ENCODE assay signal across 19 cellular contexts in the genomic region with DNA sequence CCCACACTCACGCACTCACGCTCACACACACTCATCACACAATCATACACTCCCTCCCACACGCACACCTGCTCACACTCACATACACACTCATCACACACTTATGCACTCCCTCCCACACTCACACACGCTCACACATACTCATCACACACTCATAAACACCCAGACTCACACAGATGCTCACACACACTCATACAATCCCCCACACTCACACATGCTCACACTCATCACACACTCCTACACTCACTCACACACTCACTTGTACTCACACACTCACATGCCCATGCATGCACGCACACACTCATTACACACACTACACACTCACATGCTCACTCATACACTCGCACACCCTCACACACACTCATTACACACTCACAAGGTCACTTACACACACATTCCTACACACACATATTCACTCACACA.
DNase-seq lines count a peak whose midpoint lies in the region; ATAC-seq, FAIRE-seq and TF ChIP-seq lines count a peak whose summit lies in the region.
"Had no signal": no experiment of that assay in that cellular context is flagged by ENCODE, and none has a peak within 500 bp of the region (broad histone marks: within the 10 kb centered on the region; RNA-seq: fewer than 3 reads in every experiment).

No MANE protein-coding gene starts in this region.

- DNase-seq in HepG2 (ENCODE audit: low spot score) (no peak), right lobe of liver (no peak), GM12878 (ENCODE audit: low read depth, low spot score) (no peak), esophagus muscularis mucosa (ENCODE audit: extremely low spot score) (peak; percentile 75), upper lobe of right lung (no peak), AG08396 (ENCODE audit: low spot score) (no peak), thyroid gland (no peak)
- DNase-seq: 8988T; CD8-positive, alpha-beta T cell; COR-L47; DMS153; DMS79 treated with DMSO at 0.1 percent for 48 hours; EL had no signal

- TF ChIP-seq CTCF in HepG2 (CRISPR knock-in tag; IDR thresholded peaks at IDR 0.05) (no peak), right lobe of liver (IDR thresholded peaks at IDR 0.05) (no peak), GM12878 (IDR thresholded peaks at IDR 0.05 in 2 of 3, conservative IDR thresholded peaks at IDR 0.05 in 1 of 3; ENCODE audit: control insufficient read depth in 2 of 3, extremely low read depth in 1 of 3, insufficient read depth in 1 of 3, low read depth in 3 of 3, low read length in 3 of 3) (no peak), esophagus muscularis mucosa (IDR thresholded peaks at IDR 0.05) (no peak), upper lobe of right lung (IDR thresholded peaks at IDR 0.05) (no peak), thyroid gland (IDR thresholded peaks at IDR 0.05) (no peak)

- H3K4me3 ChIP-seq in HepG2 (replicated peaks in 1 of 3; ENCODE audit: insufficient read depth in 1 of 3, low read depth in 2 of 3, low read length in 3 of 3): no peak overlapping the region
- no peak overlapping the region for H3K4me3 ChIP-seq in right lobe of liver
- H3K4me3 ChIP-seq in GM12878: no peak overlapping the region
- H3K4me3 ChIP-seq in esophagus muscularis mucosa: no peak overlapping the region
- no peak overlapping the region for H3K4me3 ChIP-seq in upper lobe of right lung
- no peak overlapping the region for H3K4me3 ChIP-seq in thyroid gland (replicated peaks in 1 of 3)

- no peak for FAIRE-seq in HepG2 (lab: Jason Lieb, UNC)
- FAIRE-seq in GM12878 (lab: Jason Lieb, UNC): peak; percentile 59
- FAIRE-seq: D721Med, G401.6, GM19239, H54 had no signal

- no peak overlapping the region for H3K27ac ChIP-seq in HepG2 (ENCODE audit: extremely low read length, insufficient read depth, low read length)
- H3K27ac ChIP-seq in right lobe of liver: no peak overlapping the region
- H3K27ac ChIP-seq in GM12878 (ENCODE audit: control insufficient read depth, insufficient read depth): no peak overlapping the region
- H3K27ac ChIP-seq in esophagus muscularis mucosa (replicated peaks in 1 of 4): no peak overlapping the region
- H3K27ac ChIP-seq in upper lobe of right lung: no peak overlapping the region
- no peak overlapping the region for H3K27ac ChIP-seq in thyroid gland

- intact Hi-C loops in HepG2 (cut with micrococcal nuclease; ENCODE audit: unreplicated experiment): no loop called here
- intact Hi-C loops in right lobe of liver (cut with DNase I): no loop called here
- intact Hi-C loops in GM12878 (cut with micrococcal nuclease; ENCODE audit: unreplicated experiment): no loop called here
- intact Hi-C loops in esophagus muscularis mucosa (cut with DNase I): no loop called here
- intact Hi-C loops in upper lobe of right lung (cut with DNase I): no loop called here
- intact Hi-C loops in thyroid gland (cut with DNase I): no loop called here

- BruUV-seq in HepG2 (replicated peaks; lab: Mats Ljungman, UMichigan) (no TSS peak), GM12878 (replicated peaks; lab: Mats Ljungman, UMichigan) (no TSS peak)

- 36% methylated on average over 6 of the region's 6 CpGs for WGBS in HepG2 (ENCODE audit: low lambda C conversion rate)
- WGBS in right lobe of liver (ENCODE audit: insufficient coverage, low coverage, low lambda C conversion rate, missing lambda C conversion rate): 76% methylated on average over 6 of the region's 6 CpGs
- 52% methylated on average over 6 of the region's 6 CpGs for WGBS in GM12878 (ENCODE audit: insufficient coverage, insufficient replicate concordance, low lambda C conversion rate, missing lambda C conversion rate)
- 90% methylated on average over 6 of the region's 6 CpGs for WGBS in esophagus muscularis mucosa
- WGBS in thyroid gland, 2 donors: 93 to 96% methylated on average over 6 of the region's 6 CpGs

- in situ Hi-C loops in HepG2 (cut with HindIII; ENCODE audit: extremely low pct_ligation_motif_present, low pct_unique_long_range_greater_than_20kb) (no loop called here), GM12878 (cut with MboI) (no loop called here)

- no peaks in the 10 kb centered on the region for H3K9me3 ChIP-seq in HepG2 (ENCODE audit: low read length)
- H3K9me3 ChIP-seq in right lobe of liver: no peaks in the 10 kb centered on the region
- H3K9me3 ChIP-seq in GM12878 (replicated peaks; ENCODE audit: control insufficient read depth, insufficient read depth, low read length): no peaks in the 10 kb centered on the region
- H3K9me3 ChIP-seq in esophagus muscularis mucosa: no peaks in the 10 kb centered on the region
- H3K9me3 ChIP-seq in upper lobe of right lung: no peaks in the 10 kb centered on the region
- H3K9me3 ChIP-seq in thyroid gland: no peaks in the 10 kb centered on the region

- TF ChIP-seq EP300 in HepG2 (IDR thresholded peaks at IDR 0.05; ENCODE audit: low read depth in 2 of 2, low read length in 2 of 2) (no peak), HepG2 (CRISPR knock-in tag; IDR thresholded peaks at IDR 0.05; ENCODE audit: borderline replicate concordance) (no peak), GM12878 (IDR thresholded peaks at IDR 0.05; ENCODE audit: borderline replicate concordance in 1 of 2, control insufficient read depth in 1 of 2, low read depth in 2 of 2, low read length in 2 of 2) (no peak), esophagus muscularis mucosa (IDR thresholded peaks at IDR 0.05) (no peak)

- CTCF ChIA-PET in HepG2 (lab: Yijun Ruan, JAX; ENCODE audit: low intra/inter-chr PET ratio, low total read pairs): no interaction called here
- CTCF ChIA-PET in GM12878 (lab: Yijun Ruan, JAX): no interaction called here

- H4K20me1 ChIP-seq in HepG2 (ENCODE audit: insufficient read depth, low read length) (no peaks in the 10 kb centered on the region), GM12878 (ENCODE audit: control insufficient read depth, insufficient read depth) (no peaks in the 10 kb centered on the region)

- H3K9ac ChIP-seq in HepG2 (ENCODE audit: insufficient read depth, low read depth, low read length) (no peak overlapping the region), GM12878 (ENCODE audit: control insufficient read depth, insufficient read depth, low read length) (no peak overlapping the region)

- TF ChIP-seq RAD21 in HepG2 (CRISPR knock-in tag; IDR thresholded peaks at IDR 0.05) (no peak), GM12878 (IDR thresholded peaks at IDR 0.05; ENCODE audit: insufficient read depth, low read depth, low read length) (no peak)

- H3K36me3 ChIP-seq in HepG2 (replicated peaks in 1 of 2; ENCODE audit: control insufficient read depth in 1 of 2, insufficient read depth in 2 of 2, low read length in 2 of 2) (no peaks in the 10 kb centered on the region), right lobe of liver (no peaks in the 10 kb centered on the region), GM12878 (ENCODE audit: control insufficient read depth in 2 of 2, insufficient read depth in 2 of 2, low read length in 1 of 2) (no peaks in the 10 kb centered on the region), esophagus muscularis mucosa (no peaks in the 10 kb centered on the region), upper lobe of right lung (no peaks in the 10 kb centered on the region), thyroid gland (no peaks in the 10 kb centered on the region)

- peaks cover 0 to 47% of the 10 kb centered on the region in 2 experiments; a peak in 4 of 5 replicates for H3K27me3 ChIP-seq in HepG2 (ENCODE audit: control insufficient read depth in 1 of 2, insufficient read depth in 2 of 2, low read length in 2 of 2)
- no peaks in the 10 kb centered on the region for H3K27me3 ChIP-seq in right lobe of liver
- H3K27me3 ChIP-seq in GM12878 (replicated peaks in 1 of 2; ENCODE audit: control insufficient read depth in 2 of 2, insufficient read depth in 2 of 2, low read length in 1 of 2): no peaks in the 10 kb centered on the region
- no peaks in the 10 kb centered on the region for H3K27me3 ChIP-seq in esophagus muscularis mucosa
- H3K27me3 ChIP-seq in upper lobe of right lung: no peaks in the 10 kb centered on the region
- H3K27me3 ChIP-seq in thyroid gland: no peaks in the 10 kb centered on the region

- H2AFZ ChIP-seq in HepG2 (ENCODE audit: low read length) (no peak overlapping the region), GM12878 (ENCODE audit: control insufficient read depth, low read depth, low read length) (no peak overlapping the region)

- no peaks in the 10 kb centered on the region for H3K79me2 ChIP-seq in HepG2 (ENCODE audit: insufficient read depth, low read length)
- no peaks in the 10 kb centered on the region for H3K79me2 ChIP-seq in GM12878 (ENCODE audit: control insufficient read depth, insufficient read depth, low read length)

- RAD21 ChIA-PET in GM12878 (lab: Charles Lee; ENCODE audit: unreplicated experiment): no interaction called here

- H3K4me1 ChIP-seq in HepG2 (ENCODE audit: insufficient read depth, low read length) (no peaks in the 10 kb centered on the region), right lobe of liver (no peaks in the 10 kb centered on the region), GM12878 (ENCODE audit: control insufficient read depth, insufficient read depth, low read length) (no peaks in the 10 kb centered on the region), esophagus muscularis mucosa (no peaks in the 10 kb centered on the region), upper lobe of right lung (no peaks in the 10 kb centered on the region), thyroid gland (no peaks in the 10 kb centered on the region)

- TF ChIP-seq POLR2A in HepG2 (IDR thresholded peaks at IDR 0.05; ENCODE audit: insufficient read depth in 1 of 2, low read depth in 2 of 2, low read length in 2 of 2) (no peak), right lobe of liver (IDR thresholded peaks at IDR 0.05) (no peak), GM12878 (IDR thresholded peaks at IDR 0.05; ENCODE audit: low read depth, low read length) (no peak), esophagus muscularis mucosa (IDR thresholded peaks at IDR 0.05; ENCODE audit: low read depth) (no peak), thyroid gland (IDR thresholded peaks at IDR 0.05) (no peak)

- POLR2A ChIA-PET in HepG2 (lab: Yijun Ruan, JAX) (no interaction called here), GM12878 (lab: Charles Lee) (no interaction called here)

- ATAC-seq in HepG2 (no peak), right lobe of liver (no peak), GM12878 (no peak), upper lobe of right lung (peak; percentile 35), SK-N-SH treated with all-trans-retinoic acid at 6 μM for 48 hours (no peak)
- ATAC-seq: CD8-positive, alpha-beta T cell; HCT116 had no signal

- SMC1A ChIA-PET in GM12878 (lab: Charles Lee; ENCODE audit: uncharacterized antibody, unreplicated experiment): no interaction called here

- H3K4me2 ChIP-seq in HepG2 (ENCODE audit: low read depth, low read length): no peak overlapping the region
- no peak overlapping the region for H3K4me2 ChIP-seq in GM12878 (ENCODE audit: control insufficient read depth, insufficient read depth)

TF ChIP-seq in HepG2, 621 proteins besides CTCF, POLR2A, EP300 and RAD21 (continues in another document):
- no peak for TF ChIP-seq ZNF678 (CRISPR knock-in tag; IDR thresholded peaks at IDR 0.05)

TF ChIP-seq in GM12878, 131 proteins besides CTCF, POLR2A, EP300 and RAD21 (continues in another document):
- TF ChIP-seq EZH2 (IDR thresholded peaks at IDR 0.05; ENCODE audit: borderline replicate concordance, control insufficient read depth, low read depth, low read length): no peak
- TF ChIP-seq NR2F1 (conservative IDR thresholded peaks at IDR 0.05): no peak

TF ChIP-seq in SK-N-SH treated with all-trans-retinoic acid at 6 μM for 48 hours, 23 proteins besides CTCF, POLR2A, EP300 and RAD21 (continues in another document):
- no peak for TF ChIP-seq GLIS3 (CRISPR knock-in tag; IDR thresholded peaks at IDR 0.05)
- no peak for TF ChIP-seq SNAI2 (CRISPR knock-in tag; IDR thresholded peaks at IDR 0.05)

Comparison
In these comparisons a context has a peak if more than half of its experiments do, and no peak if none do; other contexts are left out.
1. Of the 75 proteins assayed by ChIP-seq in both HepG2 and GM12878: peak only in HepG2: FOXK2, IKZF1, NBN, RAD51 and ZNF207; only in GM12878: BCL3; in both: none; in neither: 68; mixed calls (peak in some experiments, not most) for 1.